ENCODE assay signal across 1 cellular context in the genomic region with DNA sequence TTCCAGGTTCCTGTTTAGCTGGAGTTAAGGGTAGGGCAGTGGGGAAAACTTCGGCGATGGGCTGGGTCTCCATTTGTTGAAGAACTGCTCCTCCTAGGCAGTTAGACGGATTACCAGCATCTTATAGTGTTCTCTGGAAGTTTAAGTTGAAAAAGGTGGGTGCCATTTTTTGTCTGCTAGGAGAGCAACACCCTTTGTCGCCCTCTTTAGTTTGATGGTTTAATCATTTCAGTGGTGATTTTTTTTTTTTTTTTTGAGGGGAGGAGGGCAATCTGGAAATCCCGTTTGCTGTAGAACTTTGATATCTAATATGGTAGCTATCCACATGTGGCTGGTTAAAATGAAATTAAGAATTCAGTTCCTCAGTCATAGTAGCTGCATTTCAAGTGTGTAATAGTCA.
TF ChIP-seq lines count a peak whose summit lies in the region.

No MANE protein-coding gene starts in this region.

TF ChIP-seq in GM23338, 12 proteins besides CTCF, POLR2A, EP300 and RAD21:
- no peak for TF ChIP-seq ZNF331 (CRISPR knock-in tag; IDR thresholded peaks at IDR 0.05; ENCODE audit: low read depth)
- TF ChIP-seq JUNB (IDR thresholded peaks at IDR 0.05; ENCODE audit: unreplicated experiment): no peak
